In the genomic region with DNA sequence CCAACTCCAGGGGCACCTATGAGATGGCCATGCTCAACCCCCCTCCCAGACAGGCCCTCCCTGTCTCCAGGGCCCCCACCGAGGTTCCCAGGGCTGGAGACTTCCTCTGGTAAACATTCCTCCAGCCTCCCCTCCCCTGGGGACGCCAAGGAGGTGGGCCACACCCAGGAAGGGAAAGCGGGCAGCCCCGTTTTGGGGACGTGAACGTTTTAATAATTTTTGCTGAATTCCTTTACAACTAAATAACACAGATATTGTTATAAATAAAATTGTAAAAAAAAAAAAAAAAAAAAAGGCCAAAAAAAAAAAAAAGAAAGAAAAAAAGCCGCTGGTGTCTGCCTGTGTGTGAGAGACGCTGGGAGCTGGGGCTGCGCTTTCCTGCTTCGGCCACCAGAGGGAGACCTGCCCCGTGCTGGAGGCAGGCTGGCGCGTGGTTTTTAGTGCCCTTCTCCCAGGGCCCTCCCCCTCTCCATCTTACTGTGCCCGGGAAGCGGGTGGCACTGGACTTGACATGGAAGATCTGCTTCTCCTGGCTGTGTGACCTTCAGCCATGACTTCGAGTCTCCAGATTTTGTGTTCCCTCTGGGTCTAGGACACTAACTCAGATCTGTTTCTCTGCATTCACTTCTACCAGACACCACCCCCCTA, we compare ENCODE assay signal across 8 cellular contexts. TPM values are rescaled to one million over a fixed set of nuclear protein-coding genes. Genes with fewer than 3 reads are reported as not detected.
A peak's percentile ranks its signal among the peaks of the same experiment; 100 is the strongest.
DNase-seq lines count a peak whose midpoint lies in the region; FAIRE-seq lines count a peak whose summit lies in the region.

No MANE protein-coding gene starts in this region.

- H3K4me3 ChIP-seq in CD4-positive, alpha-beta memory T cell (ENCODE audit: low read length in 2 of 2), result no peak overlapping the region
- H3K4me3 ChIP-seq in small intestine (ENCODE audit: low read depth in 1 of 2, low read length in 2 of 2), result no peak overlapping the region
- H3K4me3 ChIP-seq in neuronal stem cell (ENCODE audit: low read length in 2 of 2), result no peak overlapping the region

- H3K4me1 Mint-ChIP-seq in CD4-positive, alpha-beta memory T cell, result peaks cover 27 to 49% (median 30%) of the 10 kb centered on the region in 4 donors

- H3K9me3 ChIP-seq in CD4-positive, alpha-beta memory T cell (ENCODE audit: control insufficient read depth in 1 of 2, low read length in 2 of 2), result no peaks in the 10 kb centered on the region
- H3K9me3 ChIP-seq in small intestine (ENCODE audit: control insufficient read depth, low read depth), result no peaks in the 10 kb centered on the region
- no peaks in the 10 kb centered on the region for H3K9me3 ChIP-seq in neuronal stem cell (replicated peaks in 1 of 2; ENCODE audit: control insufficient read depth in 2 of 2, insufficient read depth in 1 of 2, low read depth in 1 of 2, low read length in 2 of 2)

- H4K8ac ChIP-seq in neuronal stem cell (ENCODE audit: low read depth, low read length), result no peak overlapping the region

- H3K18ac ChIP-seq in neuronal stem cell (ENCODE audit: low read length), result no peak overlapping the region

- intact Hi-C loops in CD4-positive, alpha-beta memory T cell (cut with micrococcal nuclease), result loop anchor here (1.0 kb wide), 2 partner anchors 26 to 30 kb away; no protein-coding TSS in a partner anchor

- peak overlapping the region in 5 of 7 donors; percentile 14 to 88 (median 71) for H3K27ac Mint-ChIP-seq in CD4-positive, alpha-beta memory T cell

- peaks cover 38% of the 10 kb centered on the region for H3K27me3 ChIP-seq in CD4-positive, alpha-beta memory T cell (ENCODE audit: insufficient read depth, low read length)
- H3K27me3 ChIP-seq in small intestine (ENCODE audit: control insufficient read depth in 2 of 2, insufficient read depth in 2 of 2, low read length in 2 of 2) (peaks cover 0 to 26% of the 10 kb centered on the region in 2 donors), neuronal stem cell (ENCODE audit: control insufficient read depth in 3 of 3, insufficient read depth in 3 of 3, low read depth in 1 of 3, low read length in 3 of 3) (peaks cover 27 to 45% (median 36%) of the 10 kb centered on the region in 3 experiments)

- 9 to 14% (median 10%) methylated on average over 16 of the region's 16 CpGs for WGBS in small intestine, 3 donors
- no CpG with 5 or more reads among the region's 16 CpGs for WGBS in neuronal stem cell (ENCODE audit: extremely low coverage in 2 of 2, insufficient read length in 2 of 2, insufficient replicate concordance in 1 of 2), 2 donors

- H3K9me3 Mint-ChIP-seq in CD4-positive, alpha-beta memory T cell, result peaks cover 0 to 2% (median 0%) of the 10 kb centered on the region in 8 donors

- H4K91ac ChIP-seq in neuronal stem cell (ENCODE audit: low read depth, low read length, poor library complexity), result no peak overlapping the region

- no peak overlapping the region for H3K27ac ChIP-seq in CD4-positive, alpha-beta memory T cell (ENCODE audit: low read depth, low read length)
- H3K27ac ChIP-seq in small intestine (ENCODE audit: low read depth in 1 of 2, low read length in 1 of 2) (no peak overlapping the region), neuronal stem cell (replicated peaks; ENCODE audit: low read length) (no peak overlapping the region)

- H3K27me3 Mint-ChIP-seq in CD4-positive, alpha-beta memory T cell, result peaks cover 29 to 35% of the 10 kb centered on the region in 2 donors

- no peaks in the 10 kb centered on the region for H3K79me1 ChIP-seq in neuronal stem cell (ENCODE audit: low read depth, low read length)

- H2BK5ac ChIP-seq in neuronal stem cell (ENCODE audit: low read length), result no peak overlapping the region

- no peak overlapping the region for H2BK12ac ChIP-seq in neuronal stem cell (ENCODE audit: low read length)

- H3K36me3 ChIP-seq in CD4-positive, alpha-beta memory T cell (ENCODE audit: insufficient read depth, low read length), result no peaks in the 10 kb centered on the region
- peaks cover 4 to 9% of the 10 kb centered on the region in 2 donors for H3K36me3 ChIP-seq in small intestine (ENCODE audit: control insufficient read depth in 2 of 2, insufficient read depth in 2 of 2, low read length in 2 of 2)
- H3K36me3 ChIP-seq in neuronal stem cell (replicated peaks in 1 of 2; ENCODE audit: control insufficient read depth in 2 of 2, insufficient read depth in 2 of 2, low read length in 2 of 2), result peaks cover 32 to 54% of the 10 kb centered on the region in 2 donors

- H2BK15ac ChIP-seq in neuronal stem cell (ENCODE audit: low read length), result no peak overlapping the region

- peak; percentile 79 to 83 (median 82) for DNase-seq in CD4-positive, alpha-beta memory T cell
- DNase-seq in HCEC 1CT (peak; percentile 71), NCI-H2029 treated with DMSO at 0.1 percent for 48 hours (lab: John Stamatoyannopoulos, UW) (peak; percentile 69), astrocyte of the hippocampus (ENCODE audit: low read depth, low spot score) (peak; percentile 94), hepatic stellate cell (ENCODE audit: low spot score) (peak; percentile 97), small intestine (peak; percentile 77), neuronal stem cell (ENCODE audit: low spot score) (no peak)

- peak overlapping the region in 5 of 8 donors; percentile 39 to 76 (median 49) for H3K4me3 Mint-ChIP-seq in CD4-positive, alpha-beta memory T cell

- H3K4me1 ChIP-seq in CD4-positive, alpha-beta memory T cell (ENCODE audit: insufficient read depth, low read length), result peaks cover 40% of the 10 kb centered on the region
- no peaks in the 10 kb centered on the region for H3K4me1 ChIP-seq in small intestine (ENCODE audit: control insufficient read depth in 2 of 2, insufficient read depth in 1 of 2, low read depth in 1 of 2, low read length in 1 of 2)
- peaks cover 13 to 27% of the 10 kb centered on the region in 2 donors for H3K4me1 ChIP-seq in neuronal stem cell (ENCODE audit: control insufficient read depth in 2 of 2, insufficient read depth in 1 of 2, low read depth in 1 of 2, low read length in 2 of 2)

- H3K4me2 ChIP-seq in neuronal stem cell (ENCODE audit: insufficient read depth, low read length, poor library complexity, severe bottlenecking), result no peak overlapping the region

- no peak overlapping the region for H3K4ac ChIP-seq in neuronal stem cell (ENCODE audit: low read length)

- H3K23ac ChIP-seq in neuronal stem cell (ENCODE audit: low read depth, low read length, poor library complexity), result no peak overlapping the region

- H3K14ac ChIP-seq in neuronal stem cell (ENCODE audit: low read length), result no peak overlapping the region

- no peak overlapping the region for H2AK5ac ChIP-seq in neuronal stem cell (ENCODE audit: low read depth, low read length)

- no peak overlapping the region for H2BK120ac ChIP-seq in neuronal stem cell (ENCODE audit: low read depth, low read length)

- POLR2A ChIA-PET in CD4-positive, alpha-beta memory T cell (lab: Charles Lee; ENCODE audit: partially characterized antibody), result interaction anchor here (0.8 to 8.0 kb wide), 4 partner anchors 11 to 488 kb away, joined by 3 to 86 read pairs (median 6); a partner anchor contains a TSS

- CTCF ChIA-PET in CD4-positive, alpha-beta memory T cell (lab: Charles Lee; ENCODE audit: partially characterized antibody), result interaction anchor here (0.8 to 10.8 kb wide), 17 partner anchors 9 to 459 kb away, joined by 3 to 415 read pairs (median 4); a partner anchor contains a TSS

- H2AFZ ChIP-seq in neuronal stem cell (ENCODE audit: low read length), result no peak overlapping the region

- peak; percentile 77 for FAIRE-seq in TTC549 (lab: Jason Lieb, UNC)
- no peak for FAIRE-seq in small intestine (lab: Jason Lieb, UNC)

- H3K36me3 Mint-ChIP-seq in CD4-positive, alpha-beta memory T cell, result no peaks in the 10 kb centered on the region

- no peak overlapping the region for H3K9ac ChIP-seq in neuronal stem cell (ENCODE audit: low read depth, low read length, poor library complexity)

RNA-seq across cellular contexts. Expression of a gene that starts 3.4 kb away (rescaled TPM):
- total RNA-seq in CD4-positive, alpha-beta memory T cell, result not detected
- polyA plus RNA-seq in CD4-positive, alpha-beta memory T cell, result not detected
- polyA plus RNA-seq in small intestine, result under 1 TPM in 1 of 3 donors, not detected in 2; 0.10 TPM
- polyA plus RNA-seq in neuronal stem cell (2013, experiment 1 of 2), result 0.26 TPM
- 0.29 TPM for polyA plus RNA-seq in neuronal stem cell (2013, experiment 2 of 2)

RNA-seq across cellular contexts. Expression of a gene that starts 16.3 kb away (rescaled TPM):
- total RNA-seq in CD4-positive, alpha-beta memory T cell, result 10 to 100 TPM; 39.8 to 46.1 TPM
- polyA plus RNA-seq in CD4-positive, alpha-beta memory T cell, result 10 to 100 TPM; 42.1 to 44.3 TPM
- 100 to 1,000 TPM in 1 of 3 donors, 10 to 100 TPM in 2; 22.8 to 150 (median 35.1) TPM for polyA plus RNA-seq in small intestine
- 117 TPM for polyA plus RNA-seq in neuronal stem cell (2013, experiment 1 of 2)
- 112 TPM for polyA plus RNA-seq in neuronal stem cell (2013, experiment 2 of 2)

RNA-seq across cellular contexts. Expression of a gene that starts 37.8 kb away (rescaled TPM):
- 1 to 10 TPM; 2.7 to 3.0 TPM for total RNA-seq in CD4-positive, alpha-beta memory T cell
- polyA plus RNA-seq in CD4-positive, alpha-beta memory T cell, result under 1 TPM in 1 of 2 donors, not detected in 1; 0.61 TPM
- 1 to 10 TPM; 1.1 to 3.5 (median 3.2) TPM for polyA plus RNA-seq in small intestine
- 0.79 TPM for polyA plus RNA-seq in neuronal stem cell (2013, experiment 1 of 2)
- 0.93 TPM for polyA plus RNA-seq in neuronal stem cell (2013, experiment 2 of 2)
